In genomic region chr1:154571964-154572288, GRCh38 we compare ENCODE assay signal across 6 cellular contexts. TPM values are rescaled to one million over a fixed set of nuclear protein-coding genes. Genes with fewer than 3 reads are reported as not detected.
"Had no signal": no experiment of that assay in that cellular context is flagged by ENCODE, and none has a peak within 500 bp of the region (broad histone marks: within the 10 kb centered on the region; RNA-seq: fewer than 3 reads in every experiment).

No MANE protein-coding gene starts in this region.

- DNase-seq: GOT3, H9, HCEC 1CT had no signal

- H3K4me3 Mint-ChIP-seq: H9, IgD-negative memory B cell had no signal

- H3K36me3 Mint-ChIP-seq: IgD-negative memory B cell had no signal

- H3K9me3 Mint-ChIP-seq: H9, IgD-negative memory B cell had no signal

RNA-seq across cellular contexts. Expression of gene CHRNB2, which starts 4.3 kb away (rescaled TPM):
- total RNA-seq: H4, HT-29 had no signal
